ENCODE assay signal across 31 cellular contexts in genomic region chr7:158039270-158039669, GRCh38.
"Had no signal": no experiment of that assay in that cellular context is flagged by ENCODE, and none has a peak within 500 bp of the region (broad histone marks: within the 10 kb centered on the region; RNA-seq: fewer than 3 reads in every experiment).

No MANE protein-coding gene starts in this region.

- ATAC-seq: naive thymus-derived CD4-positive, alpha-beta T cell; natural killer cell; psoas muscle; right cardiac atrium; sciatic nerve; stimulated activated memory B cell treated with anti-CD40 and anti-IgM and Interleukin-4, amounts not matched to agents 10 μg/mL and 1 μg/mL and 100 μg/mL, for 72 hours; stimulated activated naive CD8-positive, alpha-beta T cell treated with anti-CD3 and anti-CD28 coated beads, Interleukin-15, amount 100 ng/mL, for 72 hours; stimulated activated naive CD8-positive, alpha-beta T cell treated with anti-CD3 and anti-CD28 coated beads, Interleukin-15, Interleukin-2, amounts not matched to agents 100 U/mL and 50 U/mL, for 24 hours had no signal

- H3K27me3 ChIP-seq: neural progenitor cell, ovary, thyroid gland, tibial nerve, upper lobe of left lung, uterus had no signal

- H3K9ac ChIP-seq: neural progenitor cell, parathyroid adenoma had no signal

- H3K27ac Mint-ChIP-seq: naive thymus-derived CD4-positive, alpha-beta T cell; natural killer cell; nephron; neural progenitor cell; progenitor cell of endocrine pancreas; stimulated activated memory B cell treated with anti-CD40 and anti-IgM and Interleukin-4, amounts not matched to agents 10 μg/mL and 1 μg/mL and 100 μg/mL, for 72 hours; stimulated activated naive CD8-positive, alpha-beta T cell treated with anti-CD3 and anti-CD28 coated beads, Interleukin-15, amount 100 ng/mL, for 72 hours had no signal

- H3K27ac ChIP-seq: neural progenitor cell, ovary, parathyroid adenoma, psoas muscle, skin epidermis, spleen, suprapubic skin, thoracic aorta, thyroid gland, tibial nerve, upper lobe of left lung, uterus had no signal

- H3K4me3 Mint-ChIP-seq: naive thymus-derived CD4-positive, alpha-beta T cell; natural killer cell; nephron; neural progenitor cell; stimulated activated memory B cell treated with anti-CD40 and anti-IgM and Interleukin-4, amounts not matched to agents 10 μg/mL and 1 μg/mL and 100 μg/mL, for 72 hours; stimulated activated naive CD8-positive, alpha-beta T cell treated with anti-CD3 and anti-CD28 coated beads, Interleukin-15, amount 100 ng/mL, for 72 hours had no signal

- H3K4me3 ChIP-seq: neural progenitor cell, ovary, psoas muscle, skin epidermis, smooth muscle cell, spleen, suprapubic skin, thoracic aorta, thyroid gland, tibial nerve, upper lobe of left lung, uterus had no signal

- H3K27me3 Mint-ChIP-seq: progenitor cell of endocrine pancreas; stimulated activated memory B cell treated with anti-CD40 and anti-IgM and Interleukin-4, amounts not matched to agents 10 μg/mL and 1 μg/mL and 100 μg/mL, for 72 hours; stimulated activated naive CD8-positive, alpha-beta T cell treated with anti-CD3 and anti-CD28 coated beads, Interleukin-15, amount 100 ng/mL, for 72 hours had no signal

- DNase-seq: naive thymus-derived CD4-positive, alpha-beta T cell; natural killer cell; occipital lobe; ovary; psoas muscle; right cardiac atrium; spleen; stimulated activated CD4-positive, alpha-beta T cell treated with anti-CD3 and anti-CD28 coated beads, Interleukin-12 subunit alpha, Interleukin-12 subunit beta, amount 100 ng/mL, for 4 hours; stimulated activated CD4-positive, alpha-beta T cell treated with anti-CD3 and anti-CD28 coated beads, Interleukin-1b, Interleukin-23, amount 100 ng/mL, for 48 hours; stimulated activated CD4-positive, alpha-beta T cell treated with anti-CD3 and anti-CD28 coated beads, Interleukin-4, amount 100 ng/mL, for 1 hour; stimulated activated CD4-positive, alpha-beta T cell treated with anti-CD3 and anti-CD28 coated beads, Interleukin-4, amount 100 ng/mL, for 4 hours; stimulated activated CD8-positive, alpha-beta memory T cell treated with anti-CD3 and anti-CD28 coated beads, Interleukin-4, amount 100 ng/mL, for 48 hours; stimulated activated naive CD4-positive, alpha-beta T cell; stimulated activated naive CD8-positive, alpha-beta T cell treated with anti-CD3 and anti-CD28 coated beads, Interleukin-15, amount 100 ng/mL, for 72 hours; stimulated activated naive CD8-positive, alpha-beta T cell treated with anti-CD3 and anti-CD28 coated beads, Interleukin-15, Interleukin-2, amounts not matched to agents 100 U/mL and 50 U/mL, for 24 hours; substantia nigra; thyroid gland; trophoblast cell; upper lobe of left lung; uterus had no signal

- H3K4me1 ChIP-seq: parathyroid adenoma, psoas muscle, suprapubic skin, thyroid gland, tibial nerve, uterus had no signal

- H3K4me1 Mint-ChIP-seq: naive thymus-derived CD4-positive, alpha-beta T cell; natural killer cell; nephron; stimulated activated memory B cell treated with anti-CD40 and anti-IgM and Interleukin-4, amounts not matched to agents 10 μg/mL and 1 μg/mL and 100 μg/mL, for 72 hours; stimulated activated naive CD8-positive, alpha-beta T cell treated with anti-CD3 and anti-CD28 coated beads, Interleukin-15, amount 100 ng/mL, for 72 hours had no signal

- H3K36me3 Mint-ChIP-seq: natural killer cell; stimulated activated memory B cell treated with anti-CD40 and anti-IgM and Interleukin-4, amounts not matched to agents 10 μg/mL and 1 μg/mL and 100 μg/mL, for 72 hours had no signal

- H3K9me3 ChIP-seq: ovary, psoas muscle, suprapubic skin, thyroid gland, uterus had no signal

- H3K36me3 ChIP-seq: ovary, spleen, suprapubic skin, thoracic aorta, thyroid gland, tibial nerve, upper lobe of left lung, uterus had no signal
